In genomic region chr6:3726421-3726820, GRCh38 we compare ENCODE assay signal across 33 cellular contexts. TPM values are rescaled to one million over a fixed set of nuclear protein-coding genes. Genes with fewer than 3 reads are reported as not detected.
DNase-seq lines count a peak whose midpoint lies in the region; ATAC-seq and TF ChIP-seq lines count a peak whose summit lies in the region.
"Had no signal": no experiment of that assay in that cellular context is flagged by ENCODE, and none has a peak within 500 bp of the region (broad histone marks: within the 10 kb centered on the region; RNA-seq: fewer than 3 reads in every experiment).

No MANE protein-coding gene starts in this region.

- peak overlapping the region; percentile 58 for H3K27ac Mint-ChIP-seq in progenitor cell of endocrine pancreas
- no peak overlapping the region for H3K27ac Mint-ChIP-seq in glutamatergic neuron (ENCODE audit: unreplicated experiment)
- H3K27ac Mint-ChIP-seq in activated naive CD4-positive, alpha-beta T cell treated with anti-CD3 and anti-CD28 coated beads, Interleukin-2, amount 10 ng/mL, durations not matched to agents 7 days and 5 days = no peak overlapping the region
- H3K27ac Mint-ChIP-seq: activated naive CD8-positive, alpha-beta T cell; activated T-helper 2 cell treated with anti-CD3 and anti-CD28 coated beads, Interferon-gamma antibody, Interleukin-2, Interleukin-4, amounts not matched to agents 10 μg/mL and 5 μg/mL and 100 μg/mL, durations not matched to agents 14 hours and 24 hours and 36 hours; IgD-negative memory B cell; mesothelial cell of epicardium had no signal

- H3K36me3 Mint-ChIP-seq in progenitor cell of endocrine pancreas (ENCODE audit: insufficient read depth) = no peaks in the 10 kb centered on the region
- H3K36me3 Mint-ChIP-seq in glutamatergic neuron (ENCODE audit: unreplicated experiment) = peaks cover 11% of the 10 kb centered on the region
- no peaks in the 10 kb centered on the region for H3K36me3 Mint-ChIP-seq in activated naive CD4-positive, alpha-beta T cell treated with anti-CD3 and anti-CD28 coated beads, Interleukin-2, amount 10 ng/mL, durations not matched to agents 7 days and 5 days
- H3K36me3 Mint-ChIP-seq: activated naive CD8-positive, alpha-beta T cell; CD4-positive, CD25-positive, alpha-beta regulatory T cell; IgD-negative memory B cell had no signal

- no peaks in the 10 kb centered on the region for H3K27me3 ChIP-seq in brain microvascular endothelial cell (replicated peaks)
- H3K27me3 ChIP-seq: SJSA1, stomach, thyroid gland had no signal

- CTCF ChIA-PET in activated naive CD4-positive, alpha-beta T cell treated with anti-CD3 and anti-CD28 coated beads, Interleukin-2, amount 10 ng/mL, durations not matched to agents 7 days and 5 days (lab: Charles Lee) = no interaction called here

- DNase-seq in GM12865 (ENCODE audit: low read depth) (peak; percentile 55), brain microvascular endothelial cell (no peak), progenitor cell of endocrine pancreas (ENCODE audit: low spot score, unreplicated experiment) (no peak), AG08396 (ENCODE audit: low spot score) (no peak), glutamatergic neuron (no peak)
- no peak for DNase-seq in activated naive CD4-positive, alpha-beta T cell treated with anti-CD3 and anti-CD28 coated beads, Interleukin-2, amount 10 ng/mL, durations not matched to agents 7 days and 5 days
- DNase-seq: activated CD4-positive, alpha-beta T cell treated with anti-CD3 and anti-CD28 coated beads for 4 hours; AML-193; Calu3; CD4-positive, CD25-positive, alpha-beta regulatory T cell; DND-41; effector memory CD4-positive, alpha-beta T cell; GF-D8; kidney; NCI-H1048; NCI-H2107; NCI-H446; NCI-H774; occipital lobe; stomach; T1000; thyroid gland; WERI-Rb-1 had no signal

- peak; percentile 45 for ATAC-seq in HG03442 (IDR thresholded peaks at IDR 0.05; ENCODE audit: unreplicated experiment)
- no peak for ATAC-seq in GM18517 (IDR thresholded peaks at IDR 0.05; ENCODE audit: unreplicated experiment)
- ATAC-seq: A549 had no signal

- peak overlapping the region; percentile 11 for H3K27ac ChIP-seq in brain microvascular endothelial cell
- H3K27ac ChIP-seq: A549, SJSA1, stomach, thyroid gland, WERI-Rb-1 had no signal

- H3K4me3 Mint-ChIP-seq in progenitor cell of endocrine pancreas (ENCODE audit: low read depth) = no peak overlapping the region
- H3K4me3 Mint-ChIP-seq in glutamatergic neuron (ENCODE audit: unreplicated experiment) = no peak overlapping the region
- H3K4me3 Mint-ChIP-seq in activated naive CD4-positive, alpha-beta T cell treated with anti-CD3 and anti-CD28 coated beads, Interleukin-2, amount 10 ng/mL, durations not matched to agents 7 days and 5 days = no peak overlapping the region
- H3K4me3 Mint-ChIP-seq: activated naive CD8-positive, alpha-beta T cell; CD4-positive, CD25-positive, alpha-beta regulatory T cell; mesothelial cell of epicardium had no signal

- H3K4me1 Mint-ChIP-seq in progenitor cell of endocrine pancreas (ENCODE audit: low read depth) = peaks cover 8% of the 10 kb centered on the region
- H3K4me1 Mint-ChIP-seq in glutamatergic neuron (ENCODE audit: low read depth, unreplicated experiment) = peaks cover 31% of the 10 kb centered on the region
- peaks cover 4% of the 10 kb centered on the region for H3K4me1 Mint-ChIP-seq in activated naive CD4-positive, alpha-beta T cell treated with anti-CD3 and anti-CD28 coated beads, Interleukin-2, amount 10 ng/mL, durations not matched to agents 7 days and 5 days
- H3K4me1 Mint-ChIP-seq: IgD-negative memory B cell had no signal

- no peaks in the 10 kb centered on the region for H3K9me3 Mint-ChIP-seq in progenitor cell of endocrine pancreas (ENCODE audit: low read depth)
- peaks cover 3% of the 10 kb centered on the region for H3K9me3 Mint-ChIP-seq in glutamatergic neuron (ENCODE audit: unreplicated experiment)
- H3K9me3 Mint-ChIP-seq in activated naive CD4-positive, alpha-beta T cell treated with anti-CD3 and anti-CD28 coated beads, Interleukin-2, amount 10 ng/mL, durations not matched to agents 7 days and 5 days = no peaks in the 10 kb centered on the region
- H3K9me3 Mint-ChIP-seq: activated T-helper 2 cell treated with anti-CD3 and anti-CD28 coated beads, Interferon-gamma antibody, Interleukin-2, Interleukin-4, amounts not matched to agents 10 μg/mL and 5 μg/mL and 100 μg/mL, durations not matched to agents 14 hours and 24 hours and 36 hours; IgD-negative memory B cell; mesothelial cell of epicardium had no signal

- H3K27me3 Mint-ChIP-seq in progenitor cell of endocrine pancreas (peaks cover 10% of the 10 kb centered on the region), glutamatergic neuron (ENCODE audit: unreplicated experiment) (no peaks in the 10 kb centered on the region)
- peaks cover 5% of the 10 kb centered on the region for H3K27me3 Mint-ChIP-seq in activated naive CD4-positive, alpha-beta T cell treated with anti-CD3 and anti-CD28 coated beads, Interleukin-2, amount 10 ng/mL, durations not matched to agents 7 days and 5 days
- H3K27me3 Mint-ChIP-seq: activated naive CD8-positive, alpha-beta T cell; IgD-negative memory B cell had no signal

- in situ Hi-C loops in brain microvascular endothelial cell (cut with HindIII; ENCODE audit: low pct_ligation_motif_present, low sequenced_read_pairs) = loop anchor here (10.0 kb wide), 1 partner anchor 442 kb away; no protein-coding TSS in a partner anchor

- H3K36me3 ChIP-seq in brain microvascular endothelial cell (replicated peaks) = peaks cover 63% of the 10 kb centered on the region

- H3K4me3 ChIP-seq in GM12865 (ENCODE audit: low read depth, low read length) (no peak overlapping the region), brain microvascular endothelial cell (ENCODE audit: low read depth, low read length) (no peak overlapping the region)
- H3K4me3 ChIP-seq: A549, coronary artery, SJSA1, skin epidermis, stomach, thyroid gland had no signal

- TF ChIP-seq CTCF in GM12865 (IDR thresholded peaks at IDR 0.05; ENCODE audit: insufficient read depth, low read depth, low read length, missing control alignments) = no peak
- TF ChIP-seq CTCF in brain microvascular endothelial cell (IDR thresholded peaks at IDR 0.05; ENCODE audit: low read depth, low read length, missing control alignments) = no peak
- no peak for TF ChIP-seq CTCF in progenitor cell of endocrine pancreas (IDR thresholded peaks at IDR 0.05; ENCODE audit: unreplicated experiment)
- no peak for TF ChIP-seq CTCF in glutamatergic neuron (IDR thresholded peaks at IDR 0.05; ENCODE audit: partially characterized antibody, unreplicated experiment)

RNA-seq across cellular contexts. Expression of gene PXDC1, which starts 25.1 kb away (rescaled TPM):
- total RNA-seq in progenitor cell of endocrine pancreas = 4.8 and 5.3 TPM in 2 replicates
- total RNA-seq in glutamatergic neuron (ENCODE audit: unreplicated experiment) = 7.5 TPM
